30 cellular contexts compared by ENCODE assay signal in the genomic region with DNA sequence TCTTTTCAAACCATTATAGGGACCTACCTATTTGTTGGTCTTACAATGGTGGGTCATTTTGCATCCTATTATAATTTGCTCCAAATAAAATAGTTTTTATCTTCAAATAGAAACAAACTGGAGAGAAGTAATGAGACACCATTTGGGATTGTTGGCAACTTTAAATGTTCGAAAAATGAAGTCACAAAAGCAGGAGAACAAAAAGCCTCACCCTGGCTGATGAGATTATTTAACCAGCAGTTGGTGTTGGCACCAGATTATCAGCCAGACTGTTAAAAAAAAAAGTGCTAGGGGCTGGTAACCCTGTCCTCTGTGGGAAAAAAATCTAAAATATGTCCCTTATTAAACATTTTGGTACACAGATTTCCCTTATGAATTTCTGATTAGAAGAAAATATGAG.
"Had no signal": no experiment of that assay in that cellular context is flagged by ENCODE, and none has a peak within 500 bp of the region (broad histone marks: within the 10 kb centered on the region; RNA-seq: fewer than 3 reads in every experiment).

No MANE protein-coding gene starts in this region.

- H3K4me3 ChIP-seq: colonic mucosa, esophagus squamous epithelium, gastroesophageal sphincter had no signal

- H3K27ac Mint-ChIP-seq: activated B cell treated with CpG ODN at 0.5 μM for 24 hours; activated CD8-positive, alpha-beta T cell treated with anti-CD3 and anti-CD28 coated beads for 36 hours; activated naive CD8-positive, alpha-beta T cell; activated T-helper 17 cell treated with anti-CD3 and anti-CD28 coated beads, Interleukin-2, amount 50 U/mL, for 72 hours; T-helper 17 cell; T-helper 2 cell treated with Interferon-gamma antibody and Interleukin-4, amounts not matched to agents 5 μg/mL and 100 μg/mL, for 36 hours had no signal

- H3K36me3 ChIP-seq: brain microvascular endothelial cell, colonic mucosa, esophagus squamous epithelium, gastroesophageal sphincter, WERI-Rb-1 had no signal

- H3K4me1 ChIP-seq: esophagus squamous epithelium, gastroesophageal sphincter had no signal

- H3K9me3 ChIP-seq: colonic mucosa, esophagus squamous epithelium had no signal

- ATAC-seq: activated CD4-positive, CD25-positive, alpha-beta regulatory T cell treated with anti-CD3 and anti-CD28 coated beads, Interleukin-2, amount 50 U/mL, for 24 hours; activated CD8-positive, alpha-beta T cell treated with anti-CD3 and anti-CD28 coated beads for 36 hours; activated T-cell treated with anti-CD3 and anti-CD28 coated beads, Interleukin-2, amount 50 U/mL, for 4 hours; activated T-helper 17 cell treated with anti-CD3 and anti-CD28 coated beads, Interleukin-2, amount 50 U/mL, for 72 hours; gastroesophageal sphincter; T-helper 17 cell had no signal

- DNase-seq: activated B cell treated with CpG ODN at 0.5 μM for 24 hours; activated CD4-positive, alpha-beta T cell treated with anti-CD3 and anti-CD28 coated beads for 48 hours; activated CD4-positive, alpha-beta T cell treated with anti-CD3 and anti-CD28 coated beads, Interleukin-2, amount 50 U/mL, for 1 hour; activated CD4-positive, alpha-beta T cell treated with anti-CD3 and anti-CD28 coated beads, Interleukin-2, amount 50 U/mL, for 48 hours; activated CD8-positive, alpha-beta memory T cell treated with anti-CD3 and anti-CD28 coated beads for 24 hours; activated CD8-positive, alpha-beta T cell treated with anti-CD3 and anti-CD28 coated beads for 36 hours; activated effector memory CD4-positive, alpha-beta T cell treated with Interleukin-2 at 50 U/mL for 16 hours; activated gamma-delta T cell treated with Interleukin-2 at 50 U/mL for 16 hours; activated naive CD4-positive, alpha-beta T cell treated with anti-CD3 and anti-CD28 coated beads, Interleukin-2, amount 50 U/mL, for 16 hours; activated naive CD4-positive, alpha-beta T cell treated with Interleukin-2 at 50 U/mL for 16 hours; activated T-cell treated with anti-CD3 and anti-CD28 coated beads, Interleukin-2, amount 50 U/mL, for 4 hours; amniotic stem cell; anterior cingulate cortex; brain microvascular endothelial cell; colonic mucosa; effector CD8-positive, alpha-beta T cell; esophagus squamous epithelium; foreskin melanocyte; head of caudate nucleus; T-helper 1 cell; T-helper 17 cell; T1000; WERI-Rb-1 had no signal

- H3K27me3 ChIP-seq: brain microvascular endothelial cell, colonic mucosa, esophagus squamous epithelium, gastroesophageal sphincter had no signal

- H3K27ac ChIP-seq: brain microvascular endothelial cell, colonic mucosa, epithelial cell of prostate, esophagus squamous epithelium, gastroesophageal sphincter, WERI-Rb-1 had no signal

- H3K4me3 Mint-ChIP-seq: activated B cell treated with CpG ODN at 0.5 μM for 24 hours; activated CD8-positive, alpha-beta T cell treated with anti-CD3 and anti-CD28 coated beads for 36 hours; activated naive CD8-positive, alpha-beta T cell; activated T-cell treated with anti-CD3 and anti-CD28 coated beads, Interleukin-2, amount 50 U/mL, for 4 hours; activated T-helper 17 cell treated with anti-CD3 and anti-CD28 coated beads, Interleukin-2, amount 50 U/mL, for 72 hours; central memory CD8-positive, alpha-beta T cell; T-helper 17 cell; T-helper 2 cell treated with Interferon-gamma antibody and Interleukin-4, amounts not matched to agents 5 μg/mL and 100 μg/mL, for 36 hours had no signal

- H3K9me3 Mint-ChIP-seq: activated B cell treated with CpG ODN at 0.5 μM for 24 hours; central memory CD8-positive, alpha-beta T cell; T-helper 2 cell treated with Interferon-gamma antibody and Interleukin-4, amounts not matched to agents 5 μg/mL and 100 μg/mL, for 36 hours had no signal

- H3K27me3 Mint-ChIP-seq: activated CD8-positive, alpha-beta T cell treated with anti-CD3 and anti-CD28 coated beads for 36 hours; activated T-helper 17 cell treated with anti-CD3 and anti-CD28 coated beads, Interleukin-2, amount 50 U/mL, for 72 hours; central memory CD8-positive, alpha-beta T cell; T-helper 17 cell had no signal
